Comparison of ENCODE assay signal across 15 cellular contexts in genomic region chr20:22575087-22575721, GRCh38. TPM values are rescaled to one million over a fixed set of nuclear protein-coding genes. Genes with fewer than 3 reads are reported as not detected.
DNase-seq lines count a peak whose midpoint lies in the region; ATAC-seq and TF ChIP-seq lines count a peak whose summit lies in the region.
"Had no signal": no experiment of that assay in that cellular context is flagged by ENCODE, and none has a peak within 500 bp of the region (broad histone marks: within the 10 kb centered on the region; RNA-seq: fewer than 3 reads in every experiment).

No MANE protein-coding gene starts in this region.

- no peak overlapping the region for H3K4me3 Mint-ChIP-seq in neural progenitor cell
- H3K4me3 Mint-ChIP-seq: CD8-positive, alpha-beta T cell; nephron progenitor cell had no signal

- H3K27ac ChIP-seq in PC-3 (ENCODE audit: low read length) (peak overlapping the region; percentile 80), neural progenitor cell (no peak overlapping the region), foreskin keratinocyte (no peak overlapping the region)
- H3K27ac ChIP-seq: gastroesophageal sphincter had no signal

- DNase-seq in GM06990 (ENCODE audit: extremely low read depth, insufficient read length) = peak; percentile 46
- peak; percentile 24 for DNase-seq in HS-5 (ENCODE audit: low read depth)
- peak; percentile 59 for DNase-seq in PC-3
- DNase-seq in neural progenitor cell (ENCODE audit: low spot score) = peak; percentile 55
- DNase-seq in foreskin keratinocyte = no peak
- DNase-seq in epidermal melanocyte (ENCODE audit: insufficient read length, low spot score) = no peak
- DNase-seq in T-helper 9 cell = no peak
- no peak for DNase-seq in inferior parietal cortex (ENCODE audit: extremely low spot score)
- DNase-seq: activated CD4-positive, alpha-beta T cell treated with anti-CD3 and anti-CD28 coated beads for 48 hours; CD8-positive, alpha-beta T cell; effector CD8-positive, alpha-beta T cell; nephron progenitor cell had no signal

- H3K4me1 Mint-ChIP-seq in neural progenitor cell = peaks cover 11% of the 10 kb centered on the region

- H3K79me2 ChIP-seq in PC-3 (ENCODE audit: low read length) (peaks cover 15% of the 10 kb centered on the region; the same call in 1 of the 2 replicates), neural progenitor cell (ENCODE audit: low read depth) (no peaks in the 10 kb centered on the region)

- intact Hi-C loops in PC-3 (cut with micrococcal nuclease) = loop anchor here (5.0 kb wide), 1 partner anchor 123 kb away; no protein-coding TSS in a partner anchor

- H3K36me3 Mint-ChIP-seq in neural progenitor cell = no peaks in the 10 kb centered on the region
- H3K36me3 Mint-ChIP-seq: CD8-positive, alpha-beta T cell had no signal

- H4K20me1 ChIP-seq in PC-3 (ENCODE audit: low read length) (no peaks in the 10 kb centered on the region), neural progenitor cell (ENCODE audit: low read depth) (peaks cover 98% of the 10 kb centered on the region)

- H3K4me1 ChIP-seq in PC-3 (ENCODE audit: insufficient read depth, low read length) (peaks cover 21% of the 10 kb centered on the region), neural progenitor cell (peaks cover 42% of the 10 kb centered on the region), foreskin keratinocyte (no peaks in the 10 kb centered on the region)

- H3K9me3 Mint-ChIP-seq in neural progenitor cell = peaks cover under 1% of the 10 kb centered on the region
- H3K9me3 Mint-ChIP-seq: CD8-positive, alpha-beta T cell had no signal

- no peak overlapping the region for H3K27ac Mint-ChIP-seq in neural progenitor cell
- H3K27ac Mint-ChIP-seq: CD8-positive, alpha-beta T cell; nephron progenitor cell had no signal

- peak overlapping the region; percentile 32 for H3K4me2 ChIP-seq in PC-3 (ENCODE audit: low read length)
- no peak overlapping the region for H3K4me2 ChIP-seq in neural progenitor cell

- ATAC-seq in PC-3 (peak; percentile 32), foreskin keratinocyte (no peak)
- ATAC-seq: CD8-positive, alpha-beta T cell; gastroesophageal sphincter had no signal

- peaks cover 90% of the 10 kb centered on the region for H3K27me3 Mint-ChIP-seq in neural progenitor cell (ENCODE audit: insufficient read depth, low read depth)

- H3K4me3 ChIP-seq in GM06990 (replicated peaks; ENCODE audit: low read depth, low read length) (no peak overlapping the region), PC-3 (ENCODE audit: low read length) (no peak overlapping the region; the same call in 1 of the 2 replicates), neural progenitor cell (no peak overlapping the region)
- H3K4me3 ChIP-seq: gastroesophageal sphincter had no signal

- no peaks in the 10 kb centered on the region for H3F3A ChIP-seq in PC-3 (ENCODE audit: low read length, unreplicated experiment)
- H3F3A ChIP-seq in neural progenitor cell (ENCODE audit: low read depth) = peaks cover 59% of the 10 kb centered on the region

- POLR2A ChIA-PET in PC-3 (lab: Charles Lee; ENCODE audit: unreplicated experiment) = interaction anchor here (0.7 kb wide), 1 partner anchor 69 kb away, joined by 3 read pairs; no protein-coding TSS in a partner anchor

- TF ChIP-seq CTCF in GM06990 (IDR thresholded peaks at IDR 0.05; ENCODE audit: insufficient read depth, low read length, poor library complexity, severe bottlenecking) (no peak), PC-3 (conservative IDR thresholded peaks at IDR 0.05; ENCODE audit: low read depth, low read length) (no peak), neural progenitor cell (IDR thresholded peaks at IDR 0.05) (no peak), foreskin keratinocyte (conservative IDR thresholded peaks at IDR 0.05) (no peak)

- H3K36me3 ChIP-seq in GM06990 (ENCODE audit: control insufficient read depth, insufficient read depth, low read length) (no peaks in the 10 kb centered on the region), PC-3 (ENCODE audit: low read depth, low read length) (no peaks in the 10 kb centered on the region), neural progenitor cell (no peaks in the 10 kb centered on the region)
- H3K36me3 ChIP-seq: gastroesophageal sphincter had no signal

- H3K9ac ChIP-seq in PC-3 (ENCODE audit: low read length) = peak overlapping the region; percentile 53
- H3K9ac ChIP-seq in neural progenitor cell = no peak overlapping the region

- CTCF ChIA-PET in PC-3 (lab: Charles Lee) = interaction anchor here (0.7 to 0.9 kb wide), 2 partner anchors 63 to 122 kb away, joined by 3 to 7 read pairs; no protein-coding TSS in a partner anchor

- H2AFZ ChIP-seq in PC-3 (ENCODE audit: low read length) (0 out of 2 replicates have a peak overlapping the region, but pooled peaks have one; percentile 19), neural progenitor cell (replicated peaks) (no peak overlapping the region)

- no peaks in the 10 kb centered on the region for H3K9me2 ChIP-seq in PC-3 (replicated peaks; ENCODE audit: low read length)

- H3K27me3 ChIP-seq in GM06990 (replicated peaks; ENCODE audit: control insufficient read depth, insufficient read depth, low read length) = no peaks in the 10 kb centered on the region; the same call in 1 of the 2 replicates
- H3K27me3 ChIP-seq in PC-3 (ENCODE audit: low read length) = 0 out of 2 replicates have a peak, but pooled peaks cover 6% of the 10 kb centered on the region
- H3K27me3 ChIP-seq in neural progenitor cell = peaks cover 100% of the 10 kb centered on the region
- peaks cover 100% of the 10 kb centered on the region for H3K27me3 ChIP-seq in foreskin keratinocyte

- no peaks in the 10 kb centered on the region for H3K9me3 ChIP-seq in PC-3 (ENCODE audit: low read length)
- H3K9me3 ChIP-seq in neural progenitor cell (ENCODE audit: low read depth) = no peaks in the 10 kb centered on the region
- H3K9me3 ChIP-seq: gastroesophageal sphincter had no signal

- no TSS peak for BruUV-seq in PC-3 (replicated peaks; lab: Mats Ljungman, UMichigan)

RNA-seq across cellular contexts. Expression of gene FOXA2, which starts 9.2 kb away (rescaled TPM):
- total RNA-seq in PC-3 (2014; rRNA removed) (14.4 and 15.2 TPM in 2 replicates), neural progenitor cell (ENCODE audit: low replicate concordance) (not detected in 2 replicates), foreskin keratinocyte (1.1 and 1.4 TPM in 2 replicates)
- 1.0 TPM in 2 replicates for polyA plus RNA-seq in foreskin keratinocyte
- total RNA-seq: astrocyte; CD8-positive, alpha-beta T cell; gastroesophageal sphincter; LHCN-M2 had no signal

Comparison
In these comparisons a context has a peak if more than half of its experiments do, and no peak if none do; other contexts are left out.
1. DNase-seq: peak in GM06990 (single experiment), HS-5 (single experiment), PC-3 (single experiment) and neural progenitor cell (single experiment); none in foreskin keratinocyte (0 of 2), epidermal melanocyte (single experiment), T-helper 9 cell (single experiment) and inferior parietal cortex (single experiment).